In genomic region chr4:154465085-154465484, GRCh38 we compare ENCODE assay signal across 1 cellular context.
A peak's percentile ranks its signal among the peaks of the same experiment; 100 is the strongest.
TF ChIP-seq lines count a peak whose summit lies in the region.

No MANE protein-coding gene starts in this region.

TF ChIP-seq in K562, 482 proteins besides CTCF, POLR2A, EP300 and RAD21 (continued from another document and continues in another):
- TF ChIP-seq HOMEZ (CRISPR knock-in tag; IDR thresholded peaks at IDR 0.05) (no peak), EHMT2 (IDR thresholded peaks at IDR 0.05) (no peak), PHF21A (IDR thresholded peaks at IDR 0.05; ENCODE audit: borderline replicate concordance, low read depth) (no peak), NELFE (IDR thresholded peaks at IDR 0.05; ENCODE audit: insufficient read depth, insufficient read length) (no peak), KLF13 (tag; IDR thresholded peaks at IDR 0.05; ENCODE audit: borderline replicate concordance, low read depth) (no peak), ZNF212 (CRISPR knock-in tag; IDR thresholded peaks at IDR 0.05) (no peak), ZNF318 (IDR thresholded peaks at IDR 0.05; ENCODE audit: borderline replicate concordance in 1 of 2, low read depth in 1 of 2) (no peak), CEBPB (tag; IDR thresholded peaks at IDR 0.05) (no peak), ATF3 (IDR thresholded peaks at IDR 0.05) (0 out of 2 replicates have a peak, but pooled peaks have one; percentile 23), ATF3 (CRISPR knock-in tag; conservative IDR thresholded peaks at IDR 0.05) (no peak), FOXP1 (CRISPR knock-in tag; IDR thresholded peaks at IDR 0.05) (no peak), ZNF717 (CRISPR knock-in tag; IDR thresholded peaks at IDR 0.05) (no peak), LEF1 (IDR thresholded peaks at IDR 0.05) (no peak), ZNF395 (CRISPR knock-in tag; IDR thresholded peaks at IDR 0.05) (0 out of 2 replicates have a peak, but pooled peaks have one; percentile 9), HIVEP1 (CRISPR knock-in tag; IDR thresholded peaks at IDR 0.05) (no peak), ZSCAN29 (IDR thresholded peaks at IDR 0.05) (no peak), HINFP (tag; conservative IDR thresholded peaks at IDR 0.05; ENCODE audit: low read depth) (no peak), ZBTB12 (CRISPR knock-in tag; IDR thresholded peaks at IDR 0.05) (no peak), FOSL1 (tag; conservative IDR thresholded peaks at IDR 0.05) (peak; percentile 77), CBFA2T3 (IDR thresholded peaks at IDR 0.05) (no peak), ELF2 (CRISPR knock-in tag; IDR thresholded peaks at IDR 0.05) (no peak), E4F1 (CRISPR knock-in tag; IDR thresholded peaks at IDR 0.05; ENCODE audit: borderline replicate concordance) (no peak), ZNF592 (IDR thresholded peaks at IDR 0.05) (peak; percentile 62), DMBX1 (CRISPR knock-in tag; IDR thresholded peaks at IDR 0.05; ENCODE audit: borderline replicate concordance) (peak; percentile 22; the same call in 1 of the 2 replicates), KLF6 (CRISPR knock-in tag; IDR thresholded peaks at IDR 0.05; ENCODE audit: borderline replicate concordance) (0 out of 2 replicates have a peak, but pooled peaks have one; percentile 44), HES1 (IDR thresholded peaks at IDR 0.05; ENCODE audit: low read depth) (no peak), FOXK1 (CRISPR knock-in tag; IDR thresholded peaks at IDR 0.05; ENCODE audit: borderline replicate concordance) (no peak), GMEB1 (CRISPR knock-in tag; IDR thresholded peaks at IDR 0.05) (no peak), BCL6 (CRISPR knock-in tag; IDR thresholded peaks at IDR 0.05) (no peak), SREBF2 (CRISPR knock-in tag; IDR thresholded peaks at IDR 0.05) (no peak)
